Comparison of ENCODE assay signal across 11 cellular contexts in genomic region chr13:21853779-21854178, GRCh38.
"Had no signal": no experiment of that assay in that cellular context is flagged by ENCODE, and none has a peak within 500 bp of the region (broad histone marks: within the 10 kb centered on the region; RNA-seq: fewer than 3 reads in every experiment).

No MANE protein-coding gene starts in this region.

- H3K9ac ChIP-seq: GM23248 had no signal

- H3K4me1 ChIP-seq: HAP-1 had no signal

- H2AFZ ChIP-seq: GM23248 had no signal

- FAIRE-seq: H1, H54 had no signal

- ATAC-seq: GM23338, HCT116 had no signal

- H3K36me3 ChIP-seq: HAP-1 had no signal

- H3K4me3 ChIP-seq: GM23248, GM23338, HAP-1 had no signal

- H3K4me2 ChIP-seq: GM23338 had no signal

- DNase-seq: GM23248, GOT3, H7, H9, HCEC 1CT, HFFc6 had no signal

- H3K27ac ChIP-seq: GM23248 had no signal
